1 cellular context compared by ENCODE assay signal in the genomic region with DNA sequence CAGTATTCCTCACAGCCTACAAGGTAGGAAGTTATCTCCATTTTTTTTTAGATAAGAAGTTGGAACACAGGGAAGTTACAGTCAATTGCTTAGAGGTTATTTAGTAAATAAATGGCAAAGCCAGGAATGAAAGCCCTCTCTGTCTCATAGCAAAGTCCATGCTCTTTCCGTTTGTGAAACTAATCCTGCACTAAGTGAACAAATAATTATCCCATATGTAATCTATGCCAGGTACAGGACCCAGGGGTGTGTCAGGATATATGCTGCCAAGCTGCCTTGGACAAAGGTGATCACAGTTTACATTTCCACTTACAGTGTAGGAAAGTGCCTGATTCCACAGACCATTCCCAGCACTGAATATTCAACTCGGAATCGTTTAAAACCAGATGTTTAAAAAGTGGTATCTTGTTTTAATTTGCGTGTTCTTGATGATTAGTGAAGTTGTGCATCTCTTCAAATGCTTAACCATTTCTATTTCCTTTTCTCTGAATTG.
A peak's percentile ranks its signal among the peaks of the same experiment; 100 is the strongest.
TF ChIP-seq lines count a peak whose summit lies in the region.

No MANE protein-coding gene starts in this region.

TF ChIP-seq in HepG2, 621 proteins besides CTCF, POLR2A, EP300 and RAD21 (continued from another document and continues in another):
- TF ChIP-seq, protein P1, sequence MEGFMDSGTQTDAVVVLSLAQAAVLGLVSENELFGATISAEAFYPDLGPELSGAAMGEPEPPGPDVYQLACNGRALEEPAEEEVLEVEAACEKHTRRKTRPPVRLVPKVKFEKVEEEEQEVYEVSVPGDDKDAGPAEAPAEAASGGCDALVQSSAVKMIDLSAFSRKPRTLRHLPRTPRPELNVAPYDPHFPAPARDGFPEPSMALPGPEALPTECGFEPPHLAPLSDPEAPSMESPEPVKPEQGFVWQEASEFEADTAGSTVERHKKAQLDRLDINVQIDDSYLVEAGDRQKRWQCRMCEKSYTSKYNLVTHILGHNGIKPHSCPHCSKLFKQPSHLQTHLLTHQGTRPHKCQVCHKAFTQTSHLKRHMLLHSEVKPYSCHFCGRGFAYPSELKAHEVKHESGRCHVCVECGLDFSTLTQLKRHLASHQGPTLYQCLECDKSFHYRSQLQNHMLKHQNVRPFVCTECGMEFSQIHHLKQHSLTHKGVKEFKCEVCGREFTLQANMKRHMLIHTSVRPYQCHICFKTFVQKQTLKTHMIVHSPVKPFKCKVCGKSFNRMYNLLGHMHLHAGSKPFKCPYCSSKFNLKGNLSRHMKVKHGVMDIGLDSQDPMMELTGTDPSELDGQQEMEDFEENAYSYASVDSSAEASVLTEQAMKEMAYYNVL (CRISPR knock-in tag; IDR thresholded peaks at IDR 0.05; ENCODE audit: borderline replicate concordance), result peak; percentile 60; the same call in 1 of the 2 replicates
- TF ChIP-seq STAG1 (CRISPR knock-in tag; IDR thresholded peaks at IDR 0.05) (peak; percentile 30; the same call in 1 of the 2 replicates), ZNF569 (CRISPR knock-in tag; IDR thresholded peaks at IDR 0.05; ENCODE audit: borderline replicate concordance) (no peak), ZNF558 (CRISPR knock-in tag; IDR thresholded peaks at IDR 0.05; ENCODE audit: borderline replicate concordance) (no peak), EEA1 (CRISPR knock-in tag; IDR thresholded peaks at IDR 0.05; ENCODE audit: borderline replicate concordance) (no peak), ZFP36L1 (CRISPR knock-in tag; IDR thresholded peaks at IDR 0.05) (peak; percentile 69; the same call in 1 of the 2 replicates), SOX5 (CRISPR knock-in tag; IDR thresholded peaks at IDR 0.05; ENCODE audit: borderline replicate concordance) (peak; percentile 94), NONO (IDR thresholded peaks at IDR 0.05) (no peak), NONO (CRISPR knock-in tag; conservative IDR thresholded peaks at IDR 0.05) (peak; percentile 36; the same call in 1 of the 2 replicates), ZBTB20 (CRISPR knock-in tag; IDR thresholded peaks at IDR 0.05; ENCODE audit: borderline replicate concordance, low read depth) (peak; percentile 99), PAWR (CRISPR knock-in tag; IDR thresholded peaks at IDR 0.05; ENCODE audit: borderline replicate concordance) (no peak), ZNF260 (CRISPR knock-in tag; IDR thresholded peaks at IDR 0.05; ENCODE audit: borderline replicate concordance, low read depth) (no peak), HNRNPH1 (optimal IDR thresholded peaks at IDR 0.05; ENCODE audit: low read depth, low read length) (no peak), ZNF136 (CRISPR knock-in tag; IDR thresholded peaks at IDR 0.05; ENCODE audit: low read depth) (no peak), HMG20B (CRISPR knock-in tag; conservative IDR thresholded peaks at IDR 0.05) (peak; percentile 68; the same call in 1 of the 2 replicates), TOE1 (CRISPR knock-in tag; IDR thresholded peaks at IDR 0.05) (no peak), MZF1 (CRISPR knock-in tag; IDR thresholded peaks at IDR 0.05; ENCODE audit: borderline replicate concordance) (no peak), ATF7 (IDR thresholded peaks at IDR 0.05) (no peak), ATF7 (CRISPR knock-in tag; IDR thresholded peaks at IDR 0.05) (no peak), ZNF335 (CRISPR knock-in tag; IDR thresholded peaks at IDR 0.05) (no peak), ZC3H13 (CRISPR knock-in tag; IDR thresholded peaks at IDR 0.05) (no peak), ZFP62 (CRISPR knock-in tag; IDR thresholded peaks at IDR 0.05) (no peak), TCF7 (IDR thresholded peaks at IDR 0.05; ENCODE audit: low read depth) (peak; percentile 67), SALL1 (CRISPR knock-in tag; IDR thresholded peaks at IDR 0.05) (peak; percentile 81; the same call in 1 of the 2 replicates), ZFP41 (CRISPR knock-in tag; IDR thresholded peaks at IDR 0.05; ENCODE audit: borderline replicate concordance) (no peak), HCFC1 (IDR thresholded peaks at IDR 0.05; ENCODE audit: low read depth, low read length) (no peak), ZNF589 (CRISPR knock-in tag; conservative IDR thresholded peaks at IDR 0.05) (no peak), NFIC (IDR thresholded peaks at IDR 0.05; ENCODE audit: low read length) (peak; percentile 93), XBP1 (CRISPR knock-in tag; IDR thresholded peaks at IDR 0.05) (no peak), ZSCAN12 (CRISPR knock-in tag; IDR thresholded peaks at IDR 0.05) (no peak)
- TF ChIP-seq, protein P2, sequence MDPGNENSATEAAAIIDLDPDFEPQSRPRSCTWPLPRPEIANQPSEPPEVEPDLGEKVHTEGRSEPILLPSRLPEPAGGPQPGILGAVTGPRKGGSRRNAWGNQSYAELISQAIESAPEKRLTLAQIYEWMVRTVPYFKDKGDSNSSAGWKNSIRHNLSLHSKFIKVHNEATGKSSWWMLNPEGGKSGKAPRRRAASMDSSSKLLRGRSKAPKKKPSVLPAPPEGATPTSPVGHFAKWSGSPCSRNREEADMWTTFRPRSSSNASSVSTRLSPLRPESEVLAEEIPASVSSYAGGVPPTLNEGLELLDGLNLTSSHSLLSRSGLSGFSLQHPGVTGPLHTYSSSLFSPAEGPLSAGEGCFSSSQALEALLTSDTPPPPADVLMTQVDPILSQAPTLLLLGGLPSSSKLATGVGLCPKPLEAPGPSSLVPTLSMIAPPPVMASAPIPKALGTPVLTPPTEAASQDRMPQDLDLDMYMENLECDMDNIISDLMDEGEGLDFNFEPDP (CRISPR knock-in tag; conservative IDR thresholded peaks at IDR 0.05), result no peak
- TF ChIP-seq, protein P3, sequence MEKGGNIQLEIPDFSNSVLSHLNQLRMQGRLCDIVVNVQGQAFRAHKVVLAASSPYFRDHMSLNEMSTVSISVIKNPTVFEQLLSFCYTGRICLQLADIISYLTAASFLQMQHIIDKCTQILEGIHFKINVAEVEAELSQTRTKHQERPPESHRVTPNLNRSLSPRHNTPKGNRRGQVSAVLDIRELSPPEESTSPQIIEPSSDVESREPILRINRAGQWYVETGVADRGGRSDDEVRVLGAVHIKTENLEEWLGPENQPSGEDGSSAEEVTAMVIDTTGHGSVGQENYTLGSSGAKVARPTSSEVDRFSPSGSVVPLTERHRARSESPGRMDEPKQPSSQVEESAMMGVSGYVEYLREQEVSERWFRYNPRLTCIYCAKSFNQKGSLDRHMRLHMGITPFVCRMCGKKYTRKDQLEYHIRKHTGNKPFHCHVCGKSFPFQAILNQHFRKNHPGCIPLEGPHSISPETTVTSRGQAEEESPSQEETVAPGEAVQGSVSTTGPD (CRISPR knock-in tag; IDR thresholded peaks at IDR 0.05), result no peak
- TF ChIP-seq, protein P4, sequence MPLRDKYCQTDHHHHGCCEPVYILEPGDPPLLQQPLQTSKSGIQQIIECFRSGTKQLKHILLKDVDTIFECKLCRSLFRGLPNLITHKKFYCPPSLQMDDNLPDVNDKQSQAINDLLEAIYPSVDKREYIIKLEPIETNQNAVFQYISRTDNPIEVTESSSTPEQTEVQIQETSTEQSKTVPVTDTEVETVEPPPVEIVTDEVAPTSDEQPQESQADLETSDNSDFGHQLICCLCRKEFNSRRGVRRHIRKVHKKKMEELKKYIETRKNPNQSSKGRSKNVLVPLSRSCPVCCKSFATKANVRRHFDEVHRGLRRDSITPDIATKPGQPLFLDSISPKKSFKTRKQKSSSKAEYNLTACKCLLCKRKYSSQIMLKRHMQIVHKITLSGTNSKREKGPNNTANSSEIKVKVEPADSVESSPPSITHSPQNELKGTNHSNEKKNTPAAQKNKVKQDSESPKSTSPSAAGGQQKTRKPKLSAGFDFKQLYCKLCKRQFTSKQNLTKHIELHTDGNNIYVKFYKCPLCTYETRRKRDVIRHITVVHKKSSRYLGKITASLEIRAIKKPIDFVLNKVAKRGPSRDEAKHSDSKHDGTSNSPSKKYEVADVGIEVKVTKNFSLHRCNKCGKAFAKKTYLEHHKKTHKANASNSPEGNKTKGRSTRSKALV (CRISPR knock-in tag; IDR thresholded peaks at IDR 0.05), result no peak; the same call in 1 of the 2 replicates
- TF ChIP-seq, protein P5, sequence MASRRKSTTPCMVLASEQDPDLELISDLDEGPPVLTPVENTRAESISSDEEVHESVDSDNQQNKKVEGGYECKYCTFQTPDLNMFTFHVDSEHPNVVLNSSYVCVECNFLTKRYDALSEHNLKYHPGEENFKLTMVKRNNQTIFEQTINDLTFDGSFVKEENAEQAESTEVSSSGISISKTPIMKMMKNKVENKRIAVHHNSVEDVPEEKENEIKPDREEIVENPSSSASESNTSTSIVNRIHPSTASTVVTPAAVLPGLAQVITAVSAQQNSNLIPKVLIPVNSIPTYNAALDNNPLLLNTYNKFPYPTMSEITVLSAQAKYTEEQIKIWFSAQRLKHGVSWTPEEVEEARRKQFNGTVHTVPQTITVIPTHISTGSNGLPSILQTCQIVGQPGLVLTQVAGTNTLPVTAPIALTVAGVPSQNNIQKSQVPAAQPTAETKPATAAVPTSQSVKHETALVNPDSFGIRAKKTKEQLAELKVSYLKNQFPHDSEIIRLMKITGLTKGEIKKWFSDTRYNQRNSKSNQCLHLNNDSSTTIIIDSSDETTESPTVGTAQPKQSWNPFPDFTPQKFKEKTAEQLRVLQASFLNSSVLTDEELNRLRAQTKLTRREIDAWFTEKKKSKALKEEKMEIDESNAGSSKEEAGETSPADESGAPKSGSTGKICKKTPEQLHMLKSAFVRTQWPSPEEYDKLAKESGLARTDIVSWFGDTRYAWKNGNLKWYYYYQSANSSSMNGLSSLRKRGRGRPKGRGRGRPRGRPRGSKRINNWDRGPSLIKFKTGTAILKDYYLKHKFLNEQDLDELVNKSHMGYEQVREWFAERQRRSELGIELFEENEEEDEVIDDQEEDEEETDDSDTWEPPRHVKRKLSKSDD (CRISPR knock-in tag; IDR thresholded peaks at IDR 0.05; ENCODE audit: low read depth), result 0 out of 2 replicates have a peak, but pooled peaks have one; percentile 49
- TF ChIP-seq, protein P6, sequence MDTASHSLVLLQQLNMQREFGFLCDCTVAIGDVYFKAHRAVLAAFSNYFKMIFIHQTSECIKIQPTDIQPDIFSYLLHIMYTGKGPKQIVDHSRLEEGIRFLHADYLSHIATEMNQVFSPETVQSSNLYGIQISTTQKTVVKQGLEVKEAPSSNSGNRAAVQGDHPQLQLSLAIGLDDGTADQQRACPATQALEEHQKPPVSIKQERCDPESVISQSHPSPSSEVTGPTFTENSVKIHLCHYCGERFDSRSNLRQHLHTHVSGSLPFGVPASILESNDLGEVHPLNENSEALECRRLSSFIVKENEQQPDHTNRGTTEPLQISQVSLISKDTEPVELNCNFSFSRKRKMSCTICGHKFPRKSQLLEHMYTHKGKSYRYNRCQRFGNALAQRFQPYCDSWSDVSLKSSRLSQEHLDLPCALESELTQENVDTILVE (CRISPR knock-in tag; IDR thresholded peaks at IDR 0.05), result no peak
- TF ChIP-seq, protein P7, sequence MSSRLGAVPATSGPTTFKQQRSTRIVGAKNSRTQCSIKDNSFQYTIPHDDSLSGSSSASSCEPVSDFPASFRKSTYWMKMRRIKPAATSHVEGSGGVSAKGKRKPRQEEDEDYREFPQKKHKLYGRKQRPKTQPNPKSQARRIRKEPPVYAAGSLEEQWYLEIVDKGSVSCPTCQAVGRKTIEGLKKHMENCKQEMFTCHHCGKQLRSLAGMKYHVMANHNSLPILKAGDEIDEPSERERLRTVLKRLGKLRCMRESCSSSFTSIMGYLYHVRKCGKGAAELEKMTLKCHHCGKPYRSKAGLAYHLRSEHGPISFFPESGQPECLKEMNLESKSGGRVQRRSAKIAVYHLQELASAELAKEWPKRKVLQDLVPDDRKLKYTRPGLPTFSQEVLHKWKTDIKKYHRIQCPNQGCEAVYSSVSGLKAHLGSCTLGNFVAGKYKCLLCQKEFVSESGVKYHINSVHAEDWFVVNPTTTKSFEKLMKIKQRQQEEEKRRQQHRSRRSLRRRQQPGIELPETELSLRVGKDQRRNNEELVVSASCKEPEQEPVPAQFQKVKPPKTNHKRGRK (CRISPR knock-in tag; IDR thresholded peaks at IDR 0.05), result no peak
- TF ChIP-seq, protein P8, sequence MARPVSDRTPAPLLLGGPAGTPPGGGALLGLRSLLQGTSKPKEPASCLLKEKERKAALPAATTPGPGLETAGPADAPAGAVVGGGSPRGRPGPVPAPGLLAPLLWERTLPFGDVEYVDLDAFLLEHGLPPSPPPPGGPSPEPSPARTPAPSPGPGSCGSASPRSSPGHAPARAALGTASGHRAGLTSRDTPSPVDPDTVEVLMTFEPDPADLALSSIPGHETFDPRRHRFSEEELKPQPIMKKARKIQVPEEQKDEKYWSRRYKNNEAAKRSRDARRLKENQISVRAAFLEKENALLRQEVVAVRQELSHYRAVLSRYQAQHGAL (CRISPR knock-in tag; IDR thresholded peaks at IDR 0.05; ENCODE audit: not compliant biosample characterization), result no peak
- TF ChIP-seq, protein P9, sequence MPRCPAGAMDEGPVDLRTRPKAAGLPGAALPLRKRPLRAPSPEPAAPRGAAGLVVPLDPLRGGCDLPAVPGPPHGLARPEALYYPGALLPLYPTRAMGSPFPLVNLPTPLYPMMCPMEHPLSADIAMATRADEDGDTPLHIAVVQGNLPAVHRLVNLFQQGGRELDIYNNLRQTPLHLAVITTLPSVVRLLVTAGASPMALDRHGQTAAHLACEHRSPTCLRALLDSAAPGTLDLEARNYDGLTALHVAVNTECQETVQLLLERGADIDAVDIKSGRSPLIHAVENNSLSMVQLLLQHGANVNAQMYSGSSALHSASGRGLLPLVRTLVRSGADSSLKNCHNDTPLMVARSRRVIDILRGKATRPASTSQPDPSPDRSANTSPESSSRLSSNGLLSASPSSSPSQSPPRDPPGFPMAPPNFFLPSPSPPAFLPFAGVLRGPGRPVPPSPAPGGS (CRISPR knock-in tag; IDR thresholded peaks at IDR 0.05), result no peak
- TF ChIP-seq, protein P10, sequence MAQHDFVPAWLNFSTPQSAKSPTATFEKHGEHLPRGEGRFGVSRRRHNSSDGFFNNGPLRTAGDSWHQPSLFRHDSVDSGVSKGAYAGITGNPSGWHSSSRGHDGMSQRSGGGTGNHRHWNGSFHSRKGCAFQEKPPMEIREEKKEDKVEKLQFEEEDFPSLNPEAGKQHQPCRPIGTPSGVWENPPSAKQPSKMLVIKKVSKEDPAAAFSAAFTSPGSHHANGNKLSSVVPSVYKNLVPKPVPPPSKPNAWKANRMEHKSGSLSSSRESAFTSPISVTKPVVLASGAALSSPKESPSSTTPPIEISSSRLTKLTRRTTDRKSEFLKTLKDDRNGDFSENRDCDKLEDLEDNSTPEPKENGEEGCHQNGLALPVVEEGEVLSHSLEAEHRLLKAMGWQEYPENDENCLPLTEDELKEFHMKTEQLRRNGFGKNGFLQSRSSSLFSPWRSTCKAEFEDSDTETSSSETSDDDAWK (CRISPR knock-in tag; IDR thresholded peaks at IDR 0.05), result no peak
- TF ChIP-seq, protein P11, sequence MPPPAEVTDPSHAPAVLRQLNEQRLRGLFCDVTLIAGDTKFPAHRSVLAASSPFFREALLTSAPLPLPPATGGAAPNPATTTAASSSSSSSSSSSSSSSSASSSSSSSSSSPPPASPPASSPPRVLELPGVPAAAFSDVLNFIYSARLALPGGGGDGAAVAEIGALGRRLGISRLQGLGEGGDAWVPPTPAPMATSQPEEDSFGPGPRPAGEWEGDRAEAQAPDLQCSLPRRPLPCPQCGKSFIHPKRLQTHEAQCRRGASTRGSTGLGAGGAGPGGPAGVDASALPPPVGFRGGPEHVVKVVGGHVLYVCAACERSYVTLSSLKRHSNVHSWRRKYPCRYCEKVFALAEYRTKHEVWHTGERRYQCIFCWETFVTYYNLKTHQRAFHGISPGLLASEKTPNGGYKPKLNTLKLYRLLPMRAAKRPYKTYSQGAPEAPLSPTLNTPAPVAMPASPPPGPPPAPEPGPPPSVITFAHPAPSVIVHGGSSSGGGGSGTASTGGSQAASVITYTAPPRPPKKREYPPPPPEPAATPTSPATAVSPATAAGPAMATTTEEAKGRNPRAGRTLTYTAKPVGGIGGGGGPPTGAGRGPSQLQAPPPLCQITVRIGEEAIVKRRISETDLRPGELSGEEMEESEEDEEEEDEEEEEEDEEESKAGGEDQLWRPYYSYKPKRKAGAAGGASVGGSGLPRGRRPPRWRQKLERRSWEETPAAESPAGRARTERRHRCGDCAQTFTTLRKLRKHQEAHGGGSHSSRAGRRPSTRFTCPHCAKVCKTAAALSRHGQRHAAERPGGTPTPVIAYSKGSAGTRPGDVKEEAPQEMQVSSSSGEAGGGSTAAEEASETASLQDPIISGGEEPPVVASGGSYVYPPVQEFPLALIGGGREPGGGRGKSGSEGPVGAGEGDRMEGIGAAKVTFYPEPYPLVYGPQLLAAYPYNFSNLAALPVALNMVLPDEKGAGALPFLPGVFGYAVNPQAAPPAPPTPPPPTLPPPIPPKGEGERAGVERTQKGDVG (CRISPR knock-in tag; IDR thresholded peaks at IDR 0.05; ENCODE audit: borderline replicate concordance), result no peak
